In the genomic region with DNA sequence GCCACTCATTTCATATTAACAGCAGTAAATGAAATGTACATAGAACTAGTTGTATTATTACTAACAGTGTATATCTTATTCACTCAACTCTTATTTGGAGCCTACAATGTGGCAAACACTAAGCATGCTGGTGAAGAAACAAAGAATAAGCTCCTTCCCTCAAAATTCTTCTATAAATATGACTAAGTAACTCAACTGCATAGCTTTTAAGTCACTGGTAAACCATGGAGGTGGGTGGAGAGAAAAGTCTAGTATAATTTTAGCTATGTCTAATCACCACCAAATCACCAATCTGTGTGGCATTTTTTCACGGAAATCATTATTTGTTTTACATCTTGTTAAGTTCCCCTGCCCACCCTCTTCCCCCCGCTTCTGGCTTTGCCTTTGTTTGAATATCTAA, we compare ENCODE assay signal across 23 cellular contexts. TPM values are rescaled to one million over a fixed set of nuclear protein-coding genes. Genes with fewer than 3 reads are reported as not detected.
DNase-seq lines count a peak whose midpoint lies in the region; ATAC-seq and TF ChIP-seq lines count a peak whose summit lies in the region.
"Had no signal": no experiment of that assay in that cellular context is flagged by ENCODE, and none has a peak within 500 bp of the region (broad histone marks: within the 10 kb centered on the region; RNA-seq: fewer than 3 reads in every experiment).

No MANE protein-coding gene starts in this region.

- no peaks in the 10 kb centered on the region for H3K9me3 Mint-ChIP-seq in activated T-cell treated with anti-CD3 and anti-CD28 coated beads, Interleukin-2, amount 50 U/mL, for 72 hours
- H3K9me3 Mint-ChIP-seq: activated naive CD4-positive, alpha-beta T cell treated with anti-CD3 and anti-CD28 coated beads, Interleukin-2, amount 50 U/mL, for 24 hours; activated T-cell treated with anti-CD3 and anti-CD28 coated beads, Interleukin-2, amount 50 U/mL, for 4 hours; CD8-positive, alpha-beta T cell; dendritic cell treated with granulocyte-macrophage colony-stimulating factor and Interleukin-4, amounts not matched to agents 40 ng/mL and 50 ng/mL, for 4 days; T-helper 1 cell treated with Interleukin-12 subunit alpha and Interleukin-12 subunit beta and Interleukin-4 antibody, amounts not matched to agents 30 μg/mL and 1 μg/mL, for 36 hours had no signal

- peak in 1 of 2 donors; percentile 61 for ATAC-seq in activated T-cell treated with anti-CD3 and anti-CD28 coated beads, Interleukin-2, amount 50 U/mL, for 72 hours (replicated peaks in 1 of 2)
- no peak for ATAC-seq in HG02885 (IDR thresholded peaks at IDR 0.05; ENCODE audit: poor library complexity, unreplicated experiment)
- ATAC-seq: body of pancreas; CD8-positive, alpha-beta T cell had no signal

- peaks cover 21% of the 10 kb centered on the region for H3K79me2 ChIP-seq in smooth muscle cell (ENCODE audit: low read depth)

- H3K9me3 ChIP-seq in SK-N-MC (ENCODE audit: low read depth, low read length) (no peaks in the 10 kb centered on the region), smooth muscle cell (replicated peaks; ENCODE audit: low read depth) (no peaks in the 10 kb centered on the region)
- H3K9me3 ChIP-seq: body of pancreas, thoracic aorta had no signal

- no peak overlapping the region for H3K4me3 ChIP-seq in SK-N-MC
- no peak overlapping the region for H3K4me3 ChIP-seq in smooth muscle cell
- H3K4me3 ChIP-seq: body of pancreas, thoracic aorta had no signal

- no peaks in the 10 kb centered on the region for H3K27me3 ChIP-seq in smooth muscle cell (ENCODE audit: low read depth)
- H3K27me3 ChIP-seq: body of pancreas had no signal

- H3K27ac Mint-ChIP-seq in activated T-cell treated with anti-CD3 and anti-CD28 coated beads, Interleukin-2, amount 50 U/mL, for 72 hours: peak overlapping the region; percentile 85
- H3K27ac Mint-ChIP-seq: activated naive CD4-positive, alpha-beta T cell treated with anti-CD3 and anti-CD28 coated beads, Interleukin-2, amount 50 U/mL, for 24 hours; CD8-positive, alpha-beta T cell; dendritic cell treated with granulocyte-macrophage colony-stimulating factor and Interleukin-4, amounts not matched to agents 40 ng/mL and 50 ng/mL, for 4 days; T-helper 1 cell treated with Interleukin-12 subunit alpha and Interleukin-12 subunit beta and Interleukin-4 antibody, amounts not matched to agents 30 μg/mL and 1 μg/mL, for 36 hours had no signal

- no peaks in the 10 kb centered on the region for H3F3A ChIP-seq in smooth muscle cell (ENCODE audit: low read depth)

- peaks cover 7% of the 10 kb centered on the region for H3K4me1 Mint-ChIP-seq in activated T-cell treated with anti-CD3 and anti-CD28 coated beads, Interleukin-2, amount 50 U/mL, for 72 hours (ENCODE audit: low read depth)

- peaks cover 43% of the 10 kb centered on the region for H4K20me1 ChIP-seq in smooth muscle cell (ENCODE audit: low read depth)

- no peak overlapping the region for H3K4me3 Mint-ChIP-seq in activated T-cell treated with anti-CD3 and anti-CD28 coated beads, Interleukin-2, amount 50 U/mL, for 72 hours
- H3K4me3 Mint-ChIP-seq: activated naive CD4-positive, alpha-beta T cell treated with anti-CD3 and anti-CD28 coated beads, Interleukin-2, amount 50 U/mL, for 24 hours; activated T-cell treated with anti-CD3 and anti-CD28 coated beads, Interleukin-2, amount 50 U/mL, for 4 hours; CD8-positive, alpha-beta T cell; dendritic cell treated with granulocyte-macrophage colony-stimulating factor and Interleukin-4, amounts not matched to agents 40 ng/mL and 50 ng/mL, for 4 days; T-helper 1 cell treated with Interleukin-12 subunit alpha and Interleukin-12 subunit beta and Interleukin-4 antibody, amounts not matched to agents 30 μg/mL and 1 μg/mL, for 36 hours had no signal

- no peak overlapping the region for H2AFZ ChIP-seq in smooth muscle cell (ENCODE audit: low read depth)

- 79% methylated on average over 2 of the region's 2 CpGs for WGBS in smooth muscle cell (ENCODE audit: low lambda C conversion rate)

- TF ChIP-seq CTCF in smooth muscle cell (IDR thresholded peaks at IDR 0.05; ENCODE audit: borderline replicate concordance, insufficient read depth, poor library complexity, severe bottlenecking): no peak

- H3K4me2 ChIP-seq in smooth muscle cell: no peak overlapping the region

- H3K27ac ChIP-seq in SK-N-MC: 0 out of 2 replicates have a peak overlapping the region, but pooled peaks have one; percentile 11
- H3K27ac ChIP-seq in smooth muscle cell (ENCODE audit: low read depth): peak overlapping the region; percentile 23
- H3K27ac ChIP-seq: body of pancreas, thoracic aorta had no signal

- peaks cover 8 to 33% of the 10 kb centered on the region in 2 donors for H3K36me3 Mint-ChIP-seq in activated T-cell treated with anti-CD3 and anti-CD28 coated beads, Interleukin-2, amount 50 U/mL, for 72 hours (ENCODE audit: insufficient read depth in 2 of 2)

- DNase-seq in activated T-cell treated with anti-CD3 and anti-CD28 coated beads, Interleukin-2, amount 50 U/mL, for 72 hours: no peak
- DNase-seq in activated T-cell treated with anti-CD3 and anti-CD28 coated beads, Interleukin-2, amount 50 U/mL, for 48 hours: no peak
- DNase-seq in SK-N-MC (ENCODE audit: low read depth, low spot score) (no peak), fibroblast of peridontal ligament (ENCODE audit: extremely low read depth) (peak; percentile 42), smooth muscle cell (lab: John Stamatoyannopoulos, UW; ENCODE audit: unreplicated experiment) (no peak), mucosa of gallbladder (ENCODE audit: low spot score) (no peak), ecto neural progenitor cell (ENCODE audit: low spot score) (no peak)
- DNase-seq: ACHN; activated CD4-positive, alpha-beta T cell treated with anti-CD3 and anti-CD28 coated beads, Interleukin-2, amount 50 U/mL, for 48 hours; activated T-cell treated with anti-CD3 and anti-CD28 coated beads, Interleukin-2, amount 50 U/mL, for 4 hours; body of pancreas; CD8-positive, alpha-beta T cell; erythroblast; KG1; NCI-H526; retina; Right ventricle myocardium superior; stimulated activated CD4-positive, alpha-beta T cell treated with anti-CD3 and anti-CD28 coated beads, Interleukin-15, amount 100 ng/mL, for 24 hours had no signal

- H3K9ac ChIP-seq in SK-N-MC (ENCODE audit: insufficient read length) (no peak overlapping the region), smooth muscle cell (ENCODE audit: low read depth) (no peak overlapping the region)

- no peaks in the 10 kb centered on the region for H3K27me3 Mint-ChIP-seq in activated T-cell treated with anti-CD3 and anti-CD28 coated beads, Interleukin-2, amount 50 U/mL, for 72 hours (ENCODE audit: low read depth)
- H3K27me3 Mint-ChIP-seq: activated naive CD4-positive, alpha-beta T cell treated with anti-CD3 and anti-CD28 coated beads, Interleukin-2, amount 50 U/mL, for 24 hours; dendritic cell treated with granulocyte-macrophage colony-stimulating factor and Interleukin-4, amounts not matched to agents 40 ng/mL and 50 ng/mL, for 4 days had no signal

- peaks cover 5% of the 10 kb centered on the region for H3K4me1 ChIP-seq in smooth muscle cell (ENCODE audit: low read depth)
- H3K4me1 ChIP-seq: body of pancreas had no signal

- H3K36me3 ChIP-seq in SK-N-MC (ENCODE audit: insufficient read depth, low read length) (peaks cover 96% of the 10 kb centered on the region), smooth muscle cell (ENCODE audit: low read depth) (peaks cover 43% of the 10 kb centered on the region)

RNA-seq across cellular contexts. Expression of a gene that starts 17.5 kb away (rescaled TPM):
- 10 to 100 TPM; 64.6 to 71.3 TPM for total RNA-seq in activated T-cell treated with anti-CD3 and anti-CD28 coated beads, Interleukin-2, amount 50 U/mL, for 72 hours
- total RNA-seq in smooth muscle cell (88.0 and 112 TPM in 2 replicates), mucosa of gallbladder (67.8 TPM)
- 21.5 and 25.3 TPM in 2 replicates for polyA plus RNA-seq in smooth muscle cell

RNA-seq across cellular contexts. Expression of a gene that starts 32.2 kb away (rescaled TPM):
- 10 to 100 TPM; 27.3 to 37.8 TPM for total RNA-seq in activated T-cell treated with anti-CD3 and anti-CD28 coated beads, Interleukin-2, amount 50 U/mL, for 72 hours
- total RNA-seq in smooth muscle cell: 28.3 and 33.4 TPM in 2 replicates
- polyA plus RNA-seq in smooth muscle cell: 22.4 and 24.4 TPM in 2 replicates
- total RNA-seq in mucosa of gallbladder: 41.2 TPM
